In genomic region chr5:99060306-99061261, GRCh38 we compare ENCODE assay signal across 8 cellular contexts.
A peak's percentile ranks its signal among the peaks of the same experiment; 100 is the strongest.
DNase-seq lines count a peak whose midpoint lies in the region; ATAC-seq and TF ChIP-seq lines count a peak whose summit lies in the region.

No MANE protein-coding gene starts in this region.

- H2AFZ ChIP-seq in fibroblast of lung (ENCODE audit: low read length): peak overlapping the region; percentile 39

- TF ChIP-seq CTCF in GM20000 (IDR thresholded peaks at IDR 0.05; ENCODE audit: extremely low read depth, missing control alignments): peak; percentile 57
- TF ChIP-seq CTCF in Peyer's patch (IDR thresholded peaks at IDR 0.05): peak; percentile 85 to 92 (median 90)
- TF ChIP-seq CTCF in fibroblast of lung (conservative IDR thresholded peaks at IDR 0.05 in 1 of 2, IDR thresholded peaks at IDR 0.05 in 1 of 2; ENCODE audit: low read depth in 1 of 2, low read length in 2 of 2): peak; percentile 82 to 90
- TF ChIP-seq CTCF in neural crest cell (conservative IDR thresholded peaks at IDR 0.05): peak; percentile 97

- no peak overlapping the region for H3K27ac Mint-ChIP-seq in neural crest cell (ENCODE audit: unreplicated experiment)
- no peak overlapping the region for H3K27ac Mint-ChIP-seq in stimulated activated naive CD8-positive, alpha-beta T cell treated with anti-CD3 and anti-CD28 coated beads, Interleukin-15, amount 100 ng/mL, for 72 hours

- no peaks in the 10 kb centered on the region for H3K36me3 Mint-ChIP-seq in activated T-cell treated with anti-CD3 and anti-CD28 coated beads, Interleukin-2, amount 50 U/mL, for 4 hours (ENCODE audit: insufficient read depth)
- no peaks in the 10 kb centered on the region for H3K36me3 Mint-ChIP-seq in neural crest cell (ENCODE audit: low read depth)

- H4K20me1 ChIP-seq in fibroblast of lung (ENCODE audit: control insufficient read depth, extremely low read depth, insufficient read depth, low read length): no peaks in the 10 kb centered on the region

- H3K9ac ChIP-seq in fibroblast of lung (ENCODE audit: insufficient read depth, low read length): no peak overlapping the region

- peaks cover 0 to 5% (median 0%) of the 10 kb centered on the region in 4 donors for H3K4me1 ChIP-seq in Peyer's patch
- peaks cover 8% of the 10 kb centered on the region for H3K4me1 ChIP-seq in fibroblast of lung (ENCODE audit: control insufficient read depth, extremely low read depth, insufficient read depth, low read length)

- H3K27me3 Mint-ChIP-seq in activated T-cell treated with anti-CD3 and anti-CD28 coated beads, Interleukin-2, amount 50 U/mL, for 4 hours (ENCODE audit: low read depth): peaks cover 5% of the 10 kb centered on the region
- H3K27me3 Mint-ChIP-seq in neural crest cell (ENCODE audit: low read depth): no peaks in the 10 kb centered on the region
- no peaks in the 10 kb centered on the region for H3K27me3 Mint-ChIP-seq in stimulated activated naive CD8-positive, alpha-beta T cell treated with anti-CD3 and anti-CD28 coated beads, Interleukin-15, amount 100 ng/mL, for 72 hours

- no peak for TF ChIP-seq POLR2A in Peyer's patch (IDR thresholded peaks at IDR 0.05)

- H3K9me3 Mint-ChIP-seq in activated T-cell treated with anti-CD3 and anti-CD28 coated beads, Interleukin-2, amount 50 U/mL, for 4 hours: no peaks in the 10 kb centered on the region
- H3K9me3 Mint-ChIP-seq in neural crest cell: no peaks in the 10 kb centered on the region
- no peaks in the 10 kb centered on the region for H3K9me3 Mint-ChIP-seq in stimulated activated naive CD8-positive, alpha-beta T cell treated with anti-CD3 and anti-CD28 coated beads, Interleukin-15, amount 100 ng/mL, for 72 hours

- ATAC-seq in activated T-cell treated with anti-CD3 and anti-CD28 coated beads, Interleukin-2, amount 50 U/mL, for 4 hours: peak; percentile 60 to 65
- peak; percentile 49 for ATAC-seq in stimulated activated naive CD8-positive, alpha-beta T cell treated with anti-CD3 and anti-CD28 coated beads, Interleukin-15, amount 100 ng/mL, for 72 hours

- peaks cover 4% of the 10 kb centered on the region for H3K4me1 Mint-ChIP-seq in activated T-cell treated with anti-CD3 and anti-CD28 coated beads, Interleukin-2, amount 50 U/mL, for 4 hours (ENCODE audit: low read depth)
- H3K4me1 Mint-ChIP-seq in neural crest cell: no peaks in the 10 kb centered on the region
- peaks cover 5% of the 10 kb centered on the region for H3K4me1 Mint-ChIP-seq in stimulated activated naive CD8-positive, alpha-beta T cell treated with anti-CD3 and anti-CD28 coated beads, Interleukin-15, amount 100 ng/mL, for 72 hours

- in situ Hi-C loops in Caki2 (cut with HindIII; ENCODE audit: low pct_unique_long_range_greater_than_20kb, low sequenced_read_pairs): no loop called here

- H3K4me3 ChIP-seq in Peyer's patch (no peak overlapping the region), fibroblast of lung (replicated peaks in 1 of 4; ENCODE audit: control extremely low read depth in 1 of 4, insufficient read depth in 1 of 4, low read depth in 3 of 4, low read length in 4 of 4) (peak overlapping the region in 2 of 4 experiments; percentile 7 to 34)

- H3K4me3 Mint-ChIP-seq in activated T-cell treated with anti-CD3 and anti-CD28 coated beads, Interleukin-2, amount 50 U/mL, for 4 hours: peak overlapping the region; percentile 24
- no peak overlapping the region for H3K4me3 Mint-ChIP-seq in neural crest cell
- peak overlapping the region; percentile 27 to 47 for H3K4me3 Mint-ChIP-seq in stimulated activated naive CD8-positive, alpha-beta T cell treated with anti-CD3 and anti-CD28 coated beads, Interleukin-15, amount 100 ng/mL, for 72 hours

- H3K27ac ChIP-seq in Peyer's patch (no peak overlapping the region), fibroblast of lung (ENCODE audit: insufficient read depth, low read length) (no peak overlapping the region)

- H3K9me3 ChIP-seq in Peyer's patch: no peaks in the 10 kb centered on the region
- no peaks in the 10 kb centered on the region for H3K9me3 ChIP-seq in fibroblast of lung (ENCODE audit: control insufficient read depth, insufficient read depth, low read depth, low read length)

- peak overlapping the region; percentile 64 for H3K4me2 ChIP-seq in fibroblast of lung (ENCODE audit: extremely low read depth, insufficient read depth, low read length)

- H3K27me3 ChIP-seq in Peyer's patch (no peaks in the 10 kb centered on the region), fibroblast of lung (ENCODE audit: control insufficient read depth, insufficient read depth, low read length) (no peaks in the 10 kb centered on the region)

- H3K79me2 ChIP-seq in fibroblast of lung (ENCODE audit: control insufficient read depth, insufficient read depth, low read length): no peaks in the 10 kb centered on the region

- DNase-seq in Caki2 (ENCODE audit: low read depth): peak; percentile 50
- peak; percentile 59 for DNase-seq in GM20000 (ENCODE audit: low spot score)
- DNase-seq in HuH-7.5 (ENCODE audit: low spot score): peak; percentile 37
- peak; percentile 79 to 95 (median 87) for DNase-seq in Peyer's patch
- DNase-seq in activated T-cell treated with anti-CD3 and anti-CD28 coated beads, Interleukin-2, amount 50 U/mL, for 4 hours: peak; percentile 88
- peak; percentile 75 to 94 for DNase-seq in fibroblast of lung (ENCODE audit: low read depth in 2 of 2)
- peak; percentile 90 for DNase-seq in neural crest cell (ENCODE audit: low read depth, low spot score)
- DNase-seq in stimulated activated naive CD8-positive, alpha-beta T cell treated with anti-CD3 and anti-CD28 coated beads, Interleukin-15, amount 100 ng/mL, for 72 hours: peak; percentile 71 to 74

- no peaks in the 10 kb centered on the region for H3K36me3 ChIP-seq in Peyer's patch
- no peaks in the 10 kb centered on the region for H3K36me3 ChIP-seq in fibroblast of lung (ENCODE audit: control insufficient read depth, insufficient read depth, low read length)

Comparison
In these comparisons a context has a peak if more than half of its experiments do, and no peak if none do; other contexts are left out.
1. DNase-seq: peak in every context shown above with its lines; median percentile 90 in neural crest cell; 88 in activated T-cell treated with anti-CD3 and anti-CD28 coated beads, Interleukin-2, amount 50 U/mL, for 4 hours; 87 in Peyer's patch; 84 in fibroblast of lung; 72 in stimulated activated naive CD8-positive, alpha-beta T cell treated with anti-CD3 and anti-CD28 coated beads, Interleukin-15, amount 100 ng/mL, for 72 hours; 59 in GM20000; 50 in Caki2; 37 in HuH-7.5.